ENCODE assay signal across 8 cellular contexts in the genomic region with DNA sequence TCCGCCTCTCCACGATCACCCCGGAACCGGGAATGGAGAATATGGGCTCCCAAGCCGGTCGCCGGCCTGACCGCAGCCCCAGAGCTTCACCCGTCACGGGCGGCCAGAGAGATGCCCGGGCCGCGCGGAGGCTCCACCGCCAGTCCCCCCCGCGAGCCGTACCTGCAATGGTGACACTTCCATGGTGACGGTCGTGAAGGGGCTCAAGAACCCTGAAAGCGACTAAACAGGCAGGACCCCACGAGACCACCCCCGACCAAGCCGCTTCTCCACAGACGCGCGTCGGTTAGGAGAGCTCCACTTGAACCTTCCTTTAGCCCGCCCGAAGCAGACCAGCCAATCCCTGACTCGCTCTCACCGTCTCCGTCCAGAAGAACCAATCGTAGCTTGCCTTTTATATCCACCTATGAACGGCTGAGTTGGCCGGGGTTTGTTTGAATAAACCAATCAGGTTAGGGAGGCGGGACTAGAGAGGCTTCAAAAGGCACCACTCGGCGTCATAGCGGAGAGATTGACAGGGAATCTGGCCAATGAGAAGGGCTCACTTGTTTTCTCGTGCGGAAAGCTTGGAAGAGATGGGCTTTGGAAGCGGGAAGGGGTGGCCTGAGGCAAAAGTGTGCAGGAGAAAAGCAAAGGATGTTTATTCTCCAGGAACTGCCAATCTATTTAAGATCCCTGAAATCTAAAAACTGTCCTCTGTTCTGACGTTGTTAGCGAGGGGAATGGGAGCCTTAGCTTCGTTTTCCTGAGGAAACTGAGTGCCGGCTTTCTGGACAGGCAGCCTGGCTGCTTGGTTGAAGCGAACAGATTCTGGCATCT. TPM values are rescaled to one million over a fixed set of nuclear protein-coding genes. Genes with fewer than 3 reads are reported as not detected.
A peak's percentile ranks its signal among the peaks of the same experiment; 100 is the strongest.
DNase-seq lines count a peak whose midpoint lies in the region; ATAC-seq, FAIRE-seq and TF ChIP-seq lines count a peak whose summit lies in the region.

A gene with protein sequence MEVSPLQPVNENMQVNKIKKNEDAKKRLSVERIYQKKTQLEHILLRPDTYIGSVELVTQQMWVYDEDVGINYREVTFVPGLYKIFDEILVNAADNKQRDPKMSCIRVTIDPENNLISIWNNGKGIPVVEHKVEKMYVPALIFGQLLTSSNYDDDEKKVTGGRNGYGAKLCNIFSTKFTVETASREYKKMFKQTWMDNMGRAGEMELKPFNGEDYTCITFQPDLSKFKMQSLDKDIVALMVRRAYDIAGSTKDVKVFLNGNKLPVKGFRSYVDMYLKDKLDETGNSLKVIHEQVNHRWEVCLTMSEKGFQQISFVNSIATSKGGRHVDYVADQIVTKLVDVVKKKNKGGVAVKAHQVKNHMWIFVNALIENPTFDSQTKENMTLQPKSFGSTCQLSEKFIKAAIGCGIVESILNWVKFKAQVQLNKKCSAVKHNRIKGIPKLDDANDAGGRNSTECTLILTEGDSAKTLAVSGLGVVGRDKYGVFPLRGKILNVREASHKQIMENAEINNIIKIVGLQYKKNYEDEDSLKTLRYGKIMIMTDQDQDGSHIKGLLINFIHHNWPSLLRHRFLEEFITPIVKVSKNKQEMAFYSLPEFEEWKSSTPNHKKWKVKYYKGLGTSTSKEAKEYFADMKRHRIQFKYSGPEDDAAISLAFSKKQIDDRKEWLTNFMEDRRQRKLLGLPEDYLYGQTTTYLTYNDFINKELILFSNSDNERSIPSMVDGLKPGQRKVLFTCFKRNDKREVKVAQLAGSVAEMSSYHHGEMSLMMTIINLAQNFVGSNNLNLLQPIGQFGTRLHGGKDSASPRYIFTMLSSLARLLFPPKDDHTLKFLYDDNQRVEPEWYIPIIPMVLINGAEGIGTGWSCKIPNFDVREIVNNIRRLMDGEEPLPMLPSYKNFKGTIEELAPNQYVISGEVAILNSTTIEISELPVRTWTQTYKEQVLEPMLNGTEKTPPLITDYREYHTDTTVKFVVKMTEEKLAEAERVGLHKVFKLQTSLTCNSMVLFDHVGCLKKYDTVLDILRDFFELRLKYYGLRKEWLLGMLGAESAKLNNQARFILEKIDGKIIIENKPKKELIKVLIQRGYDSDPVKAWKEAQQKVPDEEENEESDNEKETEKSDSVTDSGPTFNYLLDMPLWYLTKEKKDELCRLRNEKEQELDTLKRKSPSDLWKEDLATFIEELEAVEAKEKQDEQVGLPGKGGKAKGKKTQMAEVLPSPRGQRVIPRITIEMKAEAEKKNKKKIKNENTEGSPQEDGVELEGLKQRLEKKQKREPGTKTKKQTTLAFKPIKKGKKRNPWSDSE (N-terminal part only) (minus strand): TSS at position 288 of the 819 bp plus-strand sequence. CDS start 105 bp downstream, at position 183.

- H3K9me3 ChIP-seq in cardiac muscle cell (ENCODE audit: low read depth) (no peaks in the 10 kb centered on the region), parathyroid adenoma (ENCODE audit: control insufficient read depth, low read length) (no peaks in the 10 kb centered on the region), tibial nerve (no peaks in the 10 kb centered on the region)

- no peaks in the 10 kb centered on the region for H3K36me3 ChIP-seq in cardiac muscle cell
- no peaks in the 10 kb centered on the region for H3K36me3 ChIP-seq in parathyroid adenoma (ENCODE audit: control insufficient read depth, insufficient read depth, low read length)
- H3K36me3 ChIP-seq in tibial nerve: no peaks in the 10 kb centered on the region

- peak; percentile 79; the same call in 1 of the 2 replicates for TF ChIP-seq POLR2A in GM12892 (IDR thresholded peaks at IDR 0.05; ENCODE audit: low read depth, low read length)
- no peak for TF ChIP-seq POLR2A in tibial nerve (IDR thresholded peaks at IDR 0.05)

- H3K4me2 ChIP-seq in parathyroid adenoma (ENCODE audit: low read length): peak within 1 kb of the TSS; percentile 99

- no peak within 1 kb of the TSS for H3K9ac ChIP-seq in parathyroid adenoma

- H3K79me2 ChIP-seq in parathyroid adenoma: no peaks in the 10 kb centered on the region

- H3K4me3 ChIP-seq in cardiac muscle cell (peak within 1 kb of the TSS; percentile 87), parathyroid adenoma (ENCODE audit: low read depth, low read length) (peak within 1 kb of the TSS; percentile 71), tibial nerve (peak within 1 kb of the TSS; percentile 36 to 73 (median 59))

- H3K27ac ChIP-seq in cardiac muscle cell: peak within 1 kb of the TSS; percentile 63
- no peak within 1 kb of the TSS for H3K27ac ChIP-seq in parathyroid adenoma
- peak within 1 kb of the TSS in 3 of 4 donors; percentile 57 to 84 (median 73) for H3K27ac ChIP-seq in tibial nerve

- DNase-seq in GM12892 (ENCODE audit: insufficient read length) (peak; percentile 98), NCI-H1436 (lab: John Stamatoyannopoulos, UW) (peak; percentile 100), SW480 (ENCODE audit: low spot score) (peak; percentile 99), cardiac muscle cell (ENCODE audit: low read depth in 1 of 2, low spot score in 1 of 2) (peak; percentile 100), tibial nerve (ENCODE audit: low spot score in 2 of 2) (peak; percentile 98 to 100)
- DNase-seq in activated naive CD8-positive, alpha-beta T cell treated with anti-CD3 and anti-CD28 coated beads, Interleukin-2, amount 50 U/mL, for 16 hours (ENCODE audit: low read depth, low spot score): peak; percentile 84

- FAIRE-seq in GM12892 (lab: Jason Lieb, UNC): peak; percentile 97

- 0 to 1% methylated on average over 23 to 40 of the region's 49 CpGs for WGBS in tibial nerve, 2 donors

- no peaks in the 10 kb centered on the region for H3K27me3 ChIP-seq in cardiac muscle cell
- no peaks in the 10 kb centered on the region for H3K27me3 ChIP-seq in parathyroid adenoma (ENCODE audit: control insufficient read depth, insufficient read depth, low read length)
- peaks cover 0 to 10% of the 10 kb centered on the region in 2 donors for H3K27me3 ChIP-seq in tibial nerve

- H2AFZ ChIP-seq in parathyroid adenoma: peak within 1 kb of the TSS; percentile 86

- TF ChIP-seq EP300 in tibial nerve (IDR thresholded peaks at IDR 0.05): peak in 1 of 2 donors; percentile 49

- TF ChIP-seq CTCF in cardiac muscle cell (IDR thresholded peaks at IDR 0.05; ENCODE audit: low read depth, low read length): no peak
- no peak for TF ChIP-seq CTCF in parathyroid adenoma (IDR thresholded peaks at IDR 0.05)
- peak in 2 of 5 experiments; percentile 14 to 77 for TF ChIP-seq CTCF in tibial nerve (IDR thresholded peaks at IDR 0.05)

- no peaks in the 10 kb centered on the region for H3K4me1 ChIP-seq in cardiac muscle cell (ENCODE audit: low read depth)
- H3K4me1 ChIP-seq in parathyroid adenoma: no peaks in the 10 kb centered on the region
- H3K4me1 ChIP-seq in tibial nerve: peaks cover 0 to 14% (median 8%) of the 10 kb centered on the region in 4 donors

- peak; percentile 93 for ATAC-seq in HG02840 (IDR thresholded peaks at IDR 0.05; ENCODE audit: low FRiP score, unreplicated experiment)

RNA-seq across cellular contexts. Expression of the gene that starts here (rescaled TPM):
- 89.2 TPM for polyA plus RNA-seq in GM12892 (2012; ENCODE audit: missing spikeins)
- total RNA-seq in cardiac muscle cell: 11.1 and 127 TPM in 2 replicates
- 21.7 and 168 TPM in 2 replicates for polyA plus RNA-seq in cardiac muscle cell
- total RNA-seq in tibial nerve: 1 to 10 TPM in 3 of 4 donors, under 1 TPM in 1; 0.21 to 7.1 (median 2.6) TPM
